In the genomic region with DNA sequence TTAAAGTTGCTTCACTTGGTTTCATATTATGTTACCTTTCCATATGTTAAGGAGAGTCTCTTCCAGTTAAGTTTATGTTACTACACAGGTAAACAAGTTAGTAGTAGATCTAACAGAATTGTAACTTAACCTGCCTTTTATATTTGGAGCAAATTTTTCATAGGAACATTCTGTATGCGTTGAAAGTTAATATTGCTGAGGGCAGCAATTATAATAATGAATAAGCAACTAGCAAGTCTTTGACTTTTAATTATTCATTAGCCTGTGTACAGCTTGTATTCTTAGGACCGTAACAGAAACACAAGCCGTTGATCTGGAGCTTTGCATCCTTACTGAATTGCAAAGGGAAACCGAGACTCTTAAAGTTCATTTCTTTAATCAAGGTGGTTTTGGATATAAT, we compare ENCODE assay signal across 1 cellular context.
A peak's percentile ranks its signal among the peaks of the same experiment; 100 is the strongest.
TF ChIP-seq lines count a peak whose summit lies in the region.

No MANE protein-coding gene starts in this region.

TF ChIP-seq in HepG2, 621 proteins besides CTCF, POLR2A, EP300 and RAD21:
- TF ChIP-seq SSRP1 (CRISPR knock-in tag; IDR thresholded peaks at IDR 0.05), result no peak
- TF ChIP-seq MAFK (conservative IDR thresholded peaks at IDR 0.05 in 1 of 2, IDR thresholded peaks at IDR 0.05 in 1 of 2; ENCODE audit: low read length in 2 of 2), result peak; percentile 76 to 91; a peak in 3 of 4 replicates
- peak; percentile 83 for TF ChIP-seq MAFF (IDR thresholded peaks at IDR 0.05; ENCODE audit: low read depth, low read length)
- TF ChIP-seq EHMT2 (IDR thresholded peaks at IDR 0.05; ENCODE audit: borderline replicate concordance, low read depth, low read length), result no peak
